ENCODE assay signal across 23 cellular contexts in genomic region chr12:89993632-89994031, GRCh38.
"Had no signal": no experiment of that assay in that cellular context is flagged by ENCODE, and none has a peak within 500 bp of the region (broad histone marks: within the 10 kb centered on the region; RNA-seq: fewer than 3 reads in every experiment).

No MANE protein-coding gene starts in this region.

- H3K36me3 Mint-ChIP-seq: mesothelial cell of epicardium; natural killer cell; stimulated activated memory B cell treated with anti-CD40 and anti-IgM and Interleukin-4, amounts not matched to agents 10 μg/mL and 1 μg/mL and 100 μg/mL, for 72 hours had no signal

- DNase-seq: cortex of kidney; dorsolateral prefrontal cortex; effector CD8-positive, alpha-beta T cell; gastrocnemius medialis; heart right ventricle; hypothalamus; kidney glomerular epithelial cell; natural killer cell; retina; right lobe of liver; stimulated activated CD4-positive, alpha-beta T cell treated with anti-CD3 and anti-CD28 coated beads, Interleukin-4, amount 100 ng/mL, for 1 hour; stimulated activated CD8-positive, alpha-beta memory T cell treated with anti-CD3 and anti-CD28 coated beads, Interleukin-4, amount 100 ng/mL, for 48 hours; testis; upper lobe of right lung had no signal

- H3K4me1 ChIP-seq: gastrocnemius medialis, parathyroid adenoma, prostate gland, right lobe of liver, testis, tibial nerve, upper lobe of right lung had no signal

- H3K27ac Mint-ChIP-seq: natural killer cell; stimulated activated memory B cell treated with anti-CD40 and anti-IgM and Interleukin-4, amounts not matched to agents 10 μg/mL and 1 μg/mL and 100 μg/mL, for 72 hours; stimulated activated naive CD8-positive, alpha-beta T cell treated with anti-CD3 and anti-CD28 coated beads, Interleukin-15, Interleukin-2, amounts not matched to agents 100 ng/mL and 50 ng/mL, for 24 hours had no signal

- ATAC-seq: esophagus mucosa; gastrocnemius medialis; heart right ventricle; left lobe of liver; natural killer cell; right lobe of liver; stimulated activated memory B cell treated with anti-CD40 and anti-IgM and Interleukin-4, amounts not matched to agents 10 μg/mL and 1 μg/mL and 100 μg/mL, for 72 hours; upper lobe of right lung had no signal

- FAIRE-seq: islet of Langerhans had no signal

- H3K27ac ChIP-seq: gastrocnemius medialis, heart right ventricle, parathyroid adenoma, prostate gland, right lobe of liver, testis, tibial nerve, upper lobe of right lung had no signal

- H2AFZ ChIP-seq: parathyroid adenoma had no signal

- H3K9me3 Mint-ChIP-seq: mesothelial cell of epicardium; natural killer cell; stimulated activated memory B cell treated with anti-CD40 and anti-IgM and Interleukin-4, amounts not matched to agents 10 μg/mL and 1 μg/mL and 100 μg/mL, for 72 hours; stimulated activated naive CD8-positive, alpha-beta T cell treated with anti-CD3 and anti-CD28 coated beads, Interleukin-15, Interleukin-2, amounts not matched to agents 100 ng/mL and 50 ng/mL, for 24 hours had no signal

- H3K9ac ChIP-seq: parathyroid adenoma had no signal

- H3K4me3 Mint-ChIP-seq: mesothelial cell of epicardium; natural killer cell; stimulated activated memory B cell treated with anti-CD40 and anti-IgM and Interleukin-4, amounts not matched to agents 10 μg/mL and 1 μg/mL and 100 μg/mL, for 72 hours; stimulated activated naive CD8-positive, alpha-beta T cell treated with anti-CD3 and anti-CD28 coated beads, Interleukin-15, Interleukin-2, amounts not matched to agents 100 ng/mL and 50 ng/mL, for 24 hours had no signal

- H3K36me3 ChIP-seq: gastrocnemius medialis, heart right ventricle, prostate gland, right lobe of liver, tibial nerve, upper lobe of right lung had no signal

- H3K27me3 Mint-ChIP-seq: stimulated activated memory B cell treated with anti-CD40 and anti-IgM and Interleukin-4, amounts not matched to agents 10 μg/mL and 1 μg/mL and 100 μg/mL, for 72 hours; stimulated activated naive CD8-positive, alpha-beta T cell treated with anti-CD3 and anti-CD28 coated beads, Interleukin-15, Interleukin-2, amounts not matched to agents 100 ng/mL and 50 ng/mL, for 24 hours had no signal

- H3K9me3 ChIP-seq: gastrocnemius medialis, heart right ventricle, prostate gland, right lobe of liver, testis, tibial nerve, upper lobe of right lung had no signal

- H3K27me3 ChIP-seq: dorsolateral prefrontal cortex, gastrocnemius medialis, heart right ventricle, right lobe of liver, testis, tibial nerve, upper lobe of right lung had no signal

- H3K79me2 ChIP-seq: parathyroid adenoma had no signal

- H3K4me3 ChIP-seq: dorsolateral prefrontal cortex, gastrocnemius medialis, heart right ventricle, prostate gland, right lobe of liver, testis, tibial nerve, upper lobe of right lung had no signal
